1 cellular context compared by ENCODE assay signal in genomic region chr19:18417250-18418033, GRCh38.
TF ChIP-seq lines count a peak whose summit lies in the region.

No MANE protein-coding gene starts in this region.

TF ChIP-seq in HEK293, 187 proteins besides CTCF, POLR2A, EP300 and RAD21 (continued from another document):
- TF ChIP-seq KLF10 (tag by site-specific recombination; IDR thresholded peaks at IDR 0.05): peak; percentile 93
- TF ChIP-seq PRDM2 (tag by site-specific recombination; IDR thresholded peaks at IDR 0.05; ENCODE audit: borderline replicate concordance): no peak
- TF ChIP-seq ZIC2 (tag by site-specific recombination; IDR thresholded peaks at IDR 0.05): peak; percentile 42
- TF ChIP-seq ZNF48 (tag by site-specific recombination; IDR thresholded peaks at IDR 0.05): no peak
- no peak for TF ChIP-seq ZNF510 (tag by site-specific recombination; IDR thresholded peaks at IDR 0.05; ENCODE audit: insufficient replicate concordance)
